23 cellular contexts compared by ENCODE assay signal in genomic region chr2:217283505-217283904, GRCh38.
DNase-seq lines count a peak whose midpoint lies in the region; ATAC-seq, FAIRE-seq and TF ChIP-seq lines count a peak whose summit lies in the region.
"Had no signal": no experiment of that assay in that cellular context is flagged by ENCODE, and none has a peak within 500 bp of the region (broad histone marks: within the 10 kb centered on the region; RNA-seq: fewer than 3 reads in every experiment).

No MANE protein-coding gene starts in this region.

- no peak for TF ChIP-seq CTCF in right atrium auricular region (IDR thresholded peaks at IDR 0.05)
- no peak for TF ChIP-seq CTCF in hepatocyte (IDR thresholded peaks at IDR 0.05; ENCODE audit: poor library complexity)

- H3K36me3 ChIP-seq in right atrium auricular region (no peaks in the 10 kb centered on the region), hepatocyte (replicated peaks; ENCODE audit: insufficient read depth, low read depth) (no peaks in the 10 kb centered on the region)
- H3K36me3 ChIP-seq: HAP-1, Peyer's patch had no signal

- no peaks in the 10 kb centered on the region for H4K20me1 ChIP-seq in hepatocyte (ENCODE audit: insufficient read depth, poor library complexity, severe bottlenecking)

- no peak overlapping the region for H3K27ac ChIP-seq in right atrium auricular region
- peak overlapping the region; percentile 27 for H3K27ac ChIP-seq in hepatocyte
- H3K27ac ChIP-seq: C4-2B, GM23248, Peyer's patch had no signal

- FAIRE-seq in urothelium cell line (lab: Jason Lieb, UNC): no peak
- FAIRE-seq: A204.1, GM12891 had no signal

- DNase-seq in Right ventricle myocardium superior (no peak), right atrium auricular region (ENCODE audit: low spot score) (no peak), brain pericyte (ENCODE audit: low read depth, low spot score) (peak; percentile 87), hepatocyte (ENCODE audit: low spot score) (peak; percentile 13), smooth muscle cell of the brain vasculature (ENCODE audit: low read depth, low spot score) (peak; percentile 72), SIG-M5 (lab: John Stamatoyannopoulos, UW) (no peak), urothelium cell line (ENCODE audit: low spot score) (no peak)
- DNase-seq: Calu3; CD8-positive, alpha-beta memory T cell; DMS153; GM23248; Karpas-422; MV-4-11; NCI-H1105 treated with DMSO at 0.1 percent for 48 hours; NCI-H1694; NCI-H2081; NK-92 treated with Interleukin-12 subunit alpha and Interleukin-12 subunit beta, amount 100 ng/mL, for 24 hours; Peyer's patch had no signal

- H3K4me1 ChIP-seq in right atrium auricular region (peaks cover 0 to 20% of the 10 kb centered on the region in 2 donors), hepatocyte (ENCODE audit: insufficient read depth) (no peaks in the 10 kb centered on the region)
- H3K4me1 ChIP-seq: Peyer's patch had no signal

- H2AFZ ChIP-seq in hepatocyte: no peak overlapping the region
- H2AFZ ChIP-seq: GM23248 had no signal

- no peak overlapping the region for H3K4me2 ChIP-seq in hepatocyte

- H3K9me3 ChIP-seq in right atrium auricular region (no peaks in the 10 kb centered on the region), hepatocyte (ENCODE audit: low read depth) (no peaks in the 10 kb centered on the region)
- H3K9me3 ChIP-seq: Peyer's patch had no signal

- intact Hi-C loops in Right ventricle myocardium superior (cut with DNase I): no loop called here

- H3K9me2 ChIP-seq in hepatocyte (replicated peaks; ENCODE audit: insufficient read depth): no peaks in the 10 kb centered on the region

- 41% methylated on average over 6 of the region's 6 CpGs for WGBS in hepatocyte (ENCODE audit: low lambda C conversion rate, missing lambda C conversion rate)

- H3K79me2 ChIP-seq in hepatocyte: no peaks in the 10 kb centered on the region

- peak; percentile 34 for ATAC-seq in Right ventricle myocardium superior (ENCODE audit: poor library complexity)
- ATAC-seq in HG03439 (IDR thresholded peaks at IDR 0.05; ENCODE audit: unreplicated experiment): no peak

- no peaks in the 10 kb centered on the region for H3K27me3 ChIP-seq in right atrium auricular region
- no peaks in the 10 kb centered on the region for H3K27me3 ChIP-seq in hepatocyte
- H3K27me3 ChIP-seq: Peyer's patch had no signal

- H3K4me3 ChIP-seq in right atrium auricular region: no peak overlapping the region
- H3K4me3 ChIP-seq in hepatocyte: no peak overlapping the region
- H3K4me3 ChIP-seq: GM23248, HAP-1, Peyer's patch had no signal

Comparison
In these comparisons a context has a peak if more than half of its experiments do, and no peak if none do; other contexts are left out.
1. DNase-seq: peak in brain pericyte (single experiment), hepatocyte (single experiment) and smooth muscle cell of the brain vasculature (single experiment); none in Right ventricle myocardium superior (single experiment), right atrium auricular region (single experiment), SIG-M5 (single experiment) and urothelium cell line (single experiment).